In the genomic region with DNA sequence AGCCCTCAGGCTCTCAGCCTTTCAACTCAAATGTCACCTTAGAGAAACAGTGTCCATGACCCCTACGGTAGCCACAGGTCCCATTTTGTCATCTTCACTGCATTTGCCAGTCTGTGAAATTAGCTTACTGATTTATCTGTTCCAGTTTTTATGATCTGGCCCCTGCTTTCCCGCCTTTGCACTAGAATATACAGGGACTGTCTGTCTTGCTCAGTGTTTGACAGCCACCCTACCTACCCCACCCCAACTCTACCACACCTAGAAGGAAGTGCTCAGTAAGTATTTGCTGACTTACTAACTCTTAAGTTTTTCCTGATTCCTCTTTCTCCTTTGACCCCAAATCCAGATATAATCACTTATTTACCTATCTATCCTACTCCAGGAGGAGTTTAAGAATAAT, we compare ENCODE assay signal across 13 cellular contexts. TPM values are rescaled to one million over a fixed set of nuclear protein-coding genes. Genes with fewer than 3 reads are reported as not detected.
DNase-seq lines count a peak whose midpoint lies in the region; ATAC-seq, FAIRE-seq and TF ChIP-seq lines count a peak whose summit lies in the region.
"Had no signal": no experiment of that assay in that cellular context is flagged by ENCODE, and none has a peak within 500 bp of the region (broad histone marks: within the 10 kb centered on the region; RNA-seq: fewer than 3 reads in every experiment).

No MANE protein-coding gene starts in this region.

- no peaks in the 10 kb centered on the region for H3K9me3 Mint-ChIP-seq in Caco-2 (ENCODE audit: unreplicated experiment)
- H3K9me3 Mint-ChIP-seq: activated naive CD4-positive, alpha-beta T cell treated with anti-CD3 and anti-CD28 coated beads for 36 hours; central memory CD8-positive, alpha-beta T cell; natural killer cell had no signal

- H3K4me1 ChIP-seq in Caco-2 (peaks cover 92% of the 10 kb centered on the region), kidney (ENCODE audit: control insufficient read depth in 1 of 2, insufficient read depth in 1 of 2, low read depth in 1 of 2, low read length in 2 of 2) (peaks cover 10 to 31% of the 10 kb centered on the region in 2 donors), small intestine (ENCODE audit: control insufficient read depth in 2 of 2, insufficient read depth in 1 of 2, low read depth in 1 of 2, low read length in 1 of 2) (peaks cover 22 to 31% of the 10 kb centered on the region in 2 donors), pancreas (peaks cover 34 to 43% (median 39%) of the 10 kb centered on the region in 3 donors)

- H3K4me3 ChIP-seq in Caco-2 (ENCODE audit: low read depth, low read length): no peak overlapping the region
- no peak overlapping the region for H3K4me3 ChIP-seq in WERI-Rb-1 (ENCODE audit: low read depth, low read length)
- no peak overlapping the region for H3K4me3 ChIP-seq in kidney (ENCODE audit: low read length in 2 of 2)
- no peak overlapping the region for H3K4me3 ChIP-seq in small intestine (ENCODE audit: low read depth in 1 of 2, low read length in 2 of 2)
- no peak overlapping the region for H3K4me3 ChIP-seq in pancreas

- no peaks in the 10 kb centered on the region for H3K27me3 Mint-ChIP-seq in Caco-2 (ENCODE audit: insufficient read depth, unreplicated experiment)
- H3K27me3 Mint-ChIP-seq: central memory CD8-positive, alpha-beta T cell had no signal

- peaks cover 81% of the 10 kb centered on the region for H3K4me1 Mint-ChIP-seq in Caco-2 (ENCODE audit: low read depth, unreplicated experiment)

- H3K36me3 Mint-ChIP-seq in Caco-2 (ENCODE audit: insufficient read depth, unreplicated experiment): peaks cover 49% of the 10 kb centered on the region
- H3K36me3 Mint-ChIP-seq: natural killer cell had no signal

- H3K27me3 ChIP-seq in Caco-2 (replicated peaks; ENCODE audit: control insufficient read depth, insufficient read depth, low read length): no peaks in the 10 kb centered on the region
- H3K27me3 ChIP-seq in WERI-Rb-1 (ENCODE audit: insufficient read depth, low read depth, severe bottlenecking): no peaks in the 10 kb centered on the region
- no peaks in the 10 kb centered on the region for H3K27me3 ChIP-seq in small intestine (ENCODE audit: control insufficient read depth in 2 of 2, insufficient read depth in 2 of 2, low read length in 2 of 2)
- H3K27me3 ChIP-seq in pancreas: no peaks in the 10 kb centered on the region

- POLR2A ChIA-PET in Caco-2 (lab: Charles Lee): no interaction called here

- H3K9me3 ChIP-seq in Caco-2 (no peaks in the 10 kb centered on the region), WERI-Rb-1 (ENCODE audit: severe bottlenecking) (no peaks in the 10 kb centered on the region), kidney (ENCODE audit: control insufficient read depth in 1 of 2, low read length in 2 of 2) (no peaks in the 10 kb centered on the region), small intestine (ENCODE audit: control insufficient read depth, low read depth) (no peaks in the 10 kb centered on the region), pancreas (no peaks in the 10 kb centered on the region)

- H3K36me3 ChIP-seq in Caco-2 (ENCODE audit: control insufficient read depth, insufficient read depth, low read length) (peaks cover 1% of the 10 kb centered on the region; the same call in 1 of the 2 replicates), WERI-Rb-1 (no peaks in the 10 kb centered on the region), kidney (ENCODE audit: control insufficient read depth in 1 of 2, insufficient read depth in 2 of 2, low read length in 2 of 2) (no peaks in the 10 kb centered on the region), small intestine (ENCODE audit: control insufficient read depth in 2 of 2, insufficient read depth in 2 of 2, low read length in 2 of 2) (peaks cover 0 to 2% of the 10 kb centered on the region in 2 donors), pancreas (no peaks in the 10 kb centered on the region)

- DNase-seq in Caco-2 (no peak), WERI-Rb-1 (no peak), kidney (no peak), small intestine (peak; percentile 72), caudate nucleus (lab: John Stamatoyannopoulos, UW) (no peak), pancreas (no peak), GDM1 (lab: John Stamatoyannopoulos, UW) (no peak)
- DNase-seq: activated naive CD4-positive, alpha-beta T cell treated with anti-CD3 and anti-CD28 coated beads for 36 hours; natural killer cell; NCI-H1436 treated with DMSO at 0.1 percent for 48 hours; stimulated activated CD4-positive, alpha-beta T cell treated with anti-CD3 and anti-CD28 coated beads, Interleukin-12 subunit alpha, Interleukin-12 subunit beta, amount 100 ng/mL, for 4 hours had no signal

- TF ChIP-seq CTCF in Caco-2 (IDR thresholded peaks at IDR 0.05; ENCODE audit: insufficient read depth in 1 of 2, low read depth in 1 of 2, low read length in 1 of 2, severe bottlenecking in 1 of 2, unreplicated experiment in 1 of 2) (no peak), WERI-Rb-1 (IDR thresholded peaks at IDR 0.05; ENCODE audit: low read depth, low read length) (no peak), kidney (IDR thresholded peaks at IDR 0.05; ENCODE audit: borderline replicate concordance, extremely low read depth, insufficient read depth) (no peak), pancreas (IDR thresholded peaks at IDR 0.05) (no peak)

- H3K9ac ChIP-seq in kidney (ENCODE audit: low read length in 2 of 2): no peak overlapping the region

- peak overlapping the region; percentile 30 for H3K4me3 Mint-ChIP-seq in Caco-2 (ENCODE audit: unreplicated experiment)
- H3K4me3 Mint-ChIP-seq: activated naive CD4-positive, alpha-beta T cell treated with anti-CD3 and anti-CD28 coated beads for 36 hours; central memory CD8-positive, alpha-beta T cell; natural killer cell had no signal

- BruUV-seq in Caco-2 (replicated peaks; lab: Mats Ljungman, UMichigan): no TSS peak

- no peak for FAIRE-seq in kidney (lab: Jason Lieb, UNC)
- no peak for FAIRE-seq in small intestine (lab: Jason Lieb, UNC)
- no peak for FAIRE-seq in pancreas (lab: Jason Lieb, UNC)

- peak overlapping the region; percentile 85 for H3K27ac Mint-ChIP-seq in Caco-2 (ENCODE audit: unreplicated experiment)
- H3K27ac Mint-ChIP-seq: activated naive CD4-positive, alpha-beta T cell treated with anti-CD3 and anti-CD28 coated beads for 36 hours had no signal

- WGBS in small intestine, 3 donors: 33 to 66% (median 56%) methylated on average over 2 of the region's 2 CpGs
- 81 to 92% methylated on average over 2 of the region's 2 CpGs for WGBS in pancreas, 2 donors

- peak overlapping the region; percentile 38 for H3K27ac ChIP-seq in WERI-Rb-1
- H3K27ac ChIP-seq in kidney (ENCODE audit: low read depth in 2 of 2, low read length in 2 of 2): peak overlapping the region; percentile 17 to 27
- H3K27ac ChIP-seq in small intestine (ENCODE audit: low read depth in 1 of 2, low read length in 1 of 2): peak overlapping the region; percentile 81 to 88
- no peak overlapping the region for H3K27ac ChIP-seq in caudate nucleus (ENCODE audit: low read depth, low read length)
- no peak overlapping the region for H3K27ac ChIP-seq in pancreas

- intact Hi-C loops in Caco-2 (cut with micrococcal nuclease; ENCODE audit: unreplicated experiment) (loop anchor here (5.0 kb wide), 2 partner anchors 35 to 445 kb away; no protein-coding TSS in a partner anchor), kidney (cut with DNase I) (no loop called here), pancreas (cut with DNase I) (no loop called here)

- CTCF ChIA-PET in Caco-2 (lab: Charles Lee): no interaction called here

- no peak for ATAC-seq in HG02798 (IDR thresholded peaks at IDR 0.05; ENCODE audit: poor library complexity, unreplicated experiment)
- ATAC-seq in pancreas: no peak
- ATAC-seq: natural killer cell had no signal

RNA-seq across cellular contexts. Expression of gene CREB3L2, which starts 49.5 kb away (rescaled TPM):
- total RNA-seq in Caco-2 (2022): 106 and 123 TPM in 2 replicates
- 114 TPM for total RNA-seq in kidney
- 18.5 TPM for polyA plus RNA-seq in kidney (ENCODE audit: insufficient read depth, low read depth, low replicate concordance)
- polyA plus RNA-seq in small intestine: 10 to 100 TPM in 2 of 3 donors, 1 to 10 TPM in 1; 8.9 to 11.7 (median 11.0) TPM
- 10 to 100 TPM; 21.3 to 38.4 (median 32.3) TPM for total RNA-seq in pancreas
- polyA plus RNA-seq in pancreas: 10 to 100 TPM in 1 of 2 donors, 1 to 10 TPM in 1; 6.6 to 10.4 TPM

Comparison
In these comparisons a context has a peak if more than half of its experiments do, and no peak if none do; other contexts are left out.
1. H3K27ac ChIP-seq: peak in WERI-Rb-1 (single experiment), kidney (2 of 2) and small intestine (2 of 2); none in caudate nucleus (single experiment) and pancreas (0 of 4).